ENCODE assay signal across 1 cellular context in genomic region chr2:241099246-241099645, GRCh38.
TF ChIP-seq lines count a peak whose summit lies in the region.

No MANE protein-coding gene starts in this region.

TF ChIP-seq in GM23338, 12 proteins besides CTCF, POLR2A, EP300 and RAD21:
- TF ChIP-seq EZH2phosphoT487 (IDR thresholded peaks at IDR 0.05; ENCODE audit: unreplicated experiment) (no peak), ZNF114 (CRISPR knock-in tag; IDR thresholded peaks at IDR 0.05) (no peak), STAT1 (IDR thresholded peaks at IDR 0.05; ENCODE audit: unreplicated experiment) (no peak), NANOG (IDR thresholded peaks at IDR 0.05; ENCODE audit: borderline replicate concordance) (no peak)
- TF ChIP-seq, protein P1, sequence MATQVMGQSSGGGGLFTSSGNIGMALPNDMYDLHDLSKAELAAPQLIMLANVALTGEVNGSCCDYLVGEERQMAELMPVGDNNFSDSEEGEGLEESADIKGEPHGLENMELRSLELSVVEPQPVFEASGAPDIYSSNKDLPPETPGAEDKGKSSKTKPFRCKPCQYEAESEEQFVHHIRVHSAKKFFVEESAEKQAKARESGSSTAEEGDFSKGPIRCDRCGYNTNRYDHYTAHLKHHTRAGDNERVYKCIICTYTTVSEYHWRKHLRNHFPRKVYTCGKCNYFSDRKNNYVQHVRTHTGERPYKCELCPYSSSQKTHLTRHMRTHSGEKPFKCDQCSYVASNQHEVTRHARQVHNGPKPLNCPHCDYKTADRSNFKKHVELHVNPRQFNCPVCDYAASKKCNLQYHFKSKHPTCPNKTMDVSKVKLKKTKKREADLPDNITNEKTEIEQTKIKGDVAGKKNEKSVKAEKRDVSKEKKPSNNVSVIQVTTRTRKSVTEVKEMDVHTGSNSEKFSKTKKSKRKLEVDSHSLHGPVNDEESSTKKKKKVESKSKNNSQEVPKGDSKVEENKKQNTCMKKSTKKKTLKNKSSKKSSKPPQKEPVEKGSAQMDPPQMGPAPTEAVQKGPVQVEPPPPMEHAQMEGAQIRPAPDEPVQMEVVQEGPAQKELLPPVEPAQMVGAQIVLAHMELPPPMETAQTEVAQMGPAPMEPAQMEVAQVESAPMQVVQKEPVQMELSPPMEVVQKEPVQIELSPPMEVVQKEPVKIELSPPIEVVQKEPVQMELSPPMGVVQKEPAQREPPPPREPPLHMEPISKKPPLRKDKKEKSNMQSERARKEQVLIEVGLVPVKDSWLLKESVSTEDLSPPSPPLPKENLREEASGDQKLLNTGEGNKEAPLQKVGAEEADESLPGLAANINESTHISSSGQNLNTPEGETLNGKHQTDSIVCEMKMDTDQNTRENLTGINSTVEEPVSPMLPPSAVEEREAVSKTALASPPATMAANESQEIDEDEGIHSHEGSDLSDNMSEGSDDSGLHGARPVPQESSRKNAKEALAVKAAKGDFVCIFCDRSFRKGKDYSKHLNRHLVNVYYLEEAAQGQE (IDR thresholded peaks at IDR 0.05; ENCODE audit: unreplicated experiment): no peak
- TF ChIP-seq, protein P2, sequence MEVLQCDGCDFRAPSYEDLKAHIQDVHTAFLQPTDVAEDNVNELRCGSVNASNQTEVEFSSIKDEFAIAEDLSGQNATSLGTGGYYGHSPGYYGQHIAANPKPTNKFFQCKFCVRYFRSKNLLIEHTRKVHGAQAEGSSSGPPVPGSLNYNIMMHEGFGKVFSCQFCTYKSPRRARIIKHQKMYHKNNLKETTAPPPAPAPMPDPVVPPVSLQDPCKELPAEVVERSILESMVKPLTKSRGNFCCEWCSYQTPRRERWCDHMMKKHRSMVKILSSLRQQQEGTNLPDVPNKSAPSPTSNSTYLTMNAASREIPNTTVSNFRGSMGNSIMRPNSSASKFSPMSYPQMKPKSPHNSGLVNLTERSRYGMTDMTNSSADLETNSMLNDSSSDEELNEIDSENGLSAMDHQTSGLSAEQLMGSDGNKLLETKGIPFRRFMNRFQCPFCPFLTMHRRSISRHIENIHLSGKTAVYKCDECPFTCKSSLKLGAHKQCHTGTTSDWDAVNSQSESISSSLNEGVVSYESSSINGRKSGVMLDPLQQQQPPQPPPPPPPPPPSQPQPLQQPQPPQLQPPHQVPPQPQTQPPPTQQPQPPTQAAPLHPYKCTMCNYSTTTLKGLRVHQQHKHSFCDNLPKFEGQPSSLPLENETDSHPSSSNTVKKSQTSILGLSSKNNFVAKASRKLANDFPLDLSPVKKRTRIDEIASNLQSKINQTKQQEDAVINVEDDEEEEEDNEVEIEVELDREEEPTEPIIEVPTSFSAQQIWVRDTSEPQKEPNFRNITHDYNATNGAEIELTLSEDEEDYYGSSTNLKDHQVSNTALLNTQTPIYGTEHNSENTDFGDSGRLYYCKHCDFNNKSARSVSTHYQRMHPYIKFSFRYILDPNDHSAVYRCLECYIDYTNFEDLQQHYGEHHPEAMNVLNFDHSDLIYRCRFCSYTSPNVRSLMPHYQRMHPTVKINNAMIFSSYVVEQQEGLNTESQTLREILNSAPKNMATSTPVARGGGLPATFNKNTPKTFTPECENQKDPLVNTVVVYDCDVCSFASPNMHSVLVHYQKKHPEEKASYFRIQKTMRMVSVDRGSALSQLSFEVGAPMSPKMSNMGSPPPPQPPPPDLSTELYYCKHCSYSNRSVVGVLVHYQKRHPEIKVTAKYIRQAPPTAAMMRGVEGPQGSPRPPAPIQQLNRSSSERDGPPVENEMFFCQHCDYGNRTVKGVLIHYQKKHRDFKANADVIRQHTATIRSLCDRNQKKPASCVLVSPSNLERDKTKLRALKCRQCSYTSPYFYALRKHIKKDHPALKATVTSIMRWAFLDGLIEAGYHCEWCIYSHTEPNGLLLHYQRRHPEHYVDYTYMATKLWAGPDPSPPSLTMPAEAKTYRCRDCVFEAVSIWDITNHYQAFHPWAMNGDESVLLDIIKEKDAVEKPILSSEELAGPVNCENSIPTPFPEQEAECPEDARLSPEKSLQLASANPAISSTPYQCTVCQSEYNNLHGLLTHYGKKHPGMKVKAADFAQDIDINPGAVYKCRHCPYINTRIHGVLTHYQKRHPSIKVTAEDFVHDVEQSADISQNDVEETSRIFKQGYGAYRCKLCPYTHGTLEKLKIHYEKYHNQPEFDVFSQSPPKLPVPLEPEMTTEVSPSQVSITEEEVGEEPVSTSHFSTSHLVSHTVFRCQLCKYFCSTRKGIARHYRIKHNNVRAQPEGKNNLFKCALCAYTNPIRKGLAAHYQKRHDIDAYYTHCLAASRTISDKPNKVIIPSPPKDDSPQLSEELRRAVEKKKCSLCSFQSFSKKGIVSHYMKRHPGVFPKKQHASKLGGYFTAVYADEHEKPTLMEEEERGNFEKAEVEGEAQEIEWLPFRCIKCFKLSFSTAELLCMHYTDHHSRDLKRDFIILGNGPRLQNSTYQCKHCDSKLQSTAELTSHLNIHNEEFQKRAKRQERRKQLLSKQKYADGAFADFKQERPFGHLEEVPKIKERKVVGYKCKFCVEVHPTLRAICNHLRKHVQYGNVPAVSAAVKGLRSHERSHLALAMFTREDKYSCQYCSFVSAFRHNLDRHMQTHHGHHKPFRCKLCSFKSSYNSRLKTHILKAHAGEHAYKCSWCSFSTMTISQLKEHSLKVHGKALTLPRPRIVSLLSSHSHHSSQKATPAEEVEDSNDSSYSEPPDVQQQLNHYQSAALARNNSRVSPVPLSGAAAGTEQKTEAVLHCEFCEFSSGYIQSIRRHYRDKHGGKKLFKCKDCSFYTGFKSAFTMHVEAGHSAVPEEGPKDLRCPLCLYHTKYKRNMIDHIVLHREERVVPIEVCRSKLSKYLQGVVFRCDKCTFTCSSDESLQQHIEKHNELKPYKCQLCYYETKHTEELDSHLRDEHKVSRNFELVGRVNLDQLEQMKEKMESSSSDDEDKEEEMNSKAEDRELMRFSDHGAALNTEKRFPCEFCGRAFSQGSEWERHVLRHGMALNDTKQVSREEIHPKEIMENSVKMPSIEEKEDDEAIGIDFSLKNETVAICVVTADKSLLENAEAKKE (CRISPR knock-in tag; IDR thresholded peaks at IDR 0.05): no peak
- TF ChIP-seq, protein P3, sequence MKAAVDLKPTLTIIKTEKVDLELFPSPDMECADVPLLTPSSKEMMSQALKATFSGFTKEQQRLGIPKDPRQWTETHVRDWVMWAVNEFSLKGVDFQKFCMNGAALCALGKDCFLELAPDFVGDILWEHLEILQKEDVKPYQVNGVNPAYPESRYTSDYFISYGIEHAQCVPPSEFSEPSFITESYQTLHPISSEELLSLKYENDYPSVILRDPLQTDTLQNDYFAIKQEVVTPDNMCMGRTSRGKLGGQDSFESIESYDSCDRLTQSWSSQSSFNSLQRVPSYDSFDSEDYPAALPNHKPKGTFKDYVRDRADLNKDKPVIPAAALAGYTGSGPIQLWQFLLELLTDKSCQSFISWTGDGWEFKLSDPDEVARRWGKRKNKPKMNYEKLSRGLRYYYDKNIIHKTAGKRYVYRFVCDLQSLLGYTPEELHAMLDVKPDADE (IDR thresholded peaks at IDR 0.05): no peak
